In the genomic region with DNA sequence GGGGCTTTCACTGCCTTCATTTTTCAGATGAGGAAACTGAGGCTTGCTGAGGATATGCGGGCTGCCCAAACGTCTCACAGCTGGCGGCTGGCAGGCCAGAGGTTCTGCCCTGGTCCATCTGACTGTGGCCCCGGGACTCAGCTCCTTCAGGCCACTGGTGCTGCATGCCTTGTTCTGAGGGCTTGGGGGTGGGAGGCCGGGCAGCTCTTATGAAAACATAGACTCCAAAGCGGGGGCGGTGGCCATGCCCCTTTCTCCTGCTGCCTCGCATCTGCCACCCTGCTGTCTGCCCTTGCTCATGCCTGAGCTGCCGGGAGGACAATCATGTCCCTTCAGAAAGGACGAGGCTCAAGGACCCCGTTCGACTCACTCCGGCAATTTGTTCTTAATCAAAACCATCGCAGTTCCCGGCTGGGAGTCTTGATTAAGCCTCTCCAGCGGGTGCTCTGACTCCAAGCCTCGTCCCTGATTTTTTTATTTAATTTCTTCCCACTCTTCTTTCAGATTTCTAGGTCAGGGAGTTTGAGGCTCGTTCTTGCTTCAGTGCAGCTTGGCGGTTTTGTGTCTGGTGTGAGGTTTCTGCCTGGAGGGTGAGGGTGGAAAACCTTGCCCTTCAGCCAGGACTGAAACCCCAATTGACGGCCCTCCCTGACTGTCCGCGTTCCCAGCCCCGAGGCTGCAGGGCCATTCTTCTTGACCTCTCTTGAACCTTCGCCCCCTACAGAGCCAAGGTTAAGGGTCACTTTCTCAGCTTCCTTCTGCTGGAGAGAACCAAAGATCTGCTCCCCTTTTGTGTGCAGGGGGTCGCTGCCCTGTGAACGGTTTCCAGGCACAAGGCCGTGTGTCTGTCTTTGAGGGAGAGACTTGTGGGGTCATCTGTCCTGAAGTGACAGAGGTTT, we compare ENCODE assay signal across 17 cellular contexts.
"Had no signal": no experiment of that assay in that cellular context is flagged by ENCODE, and none has a peak within 500 bp of the region (broad histone marks: within the 10 kb centered on the region; RNA-seq: fewer than 3 reads in every experiment).

No MANE protein-coding gene starts in this region.

- H3K9me3 ChIP-seq: body of pancreas, testis had no signal

- H3K4me3 ChIP-seq: body of pancreas, gastroesophageal sphincter, lung, psoas muscle, testis had no signal

- H3K36me3 ChIP-seq: gastroesophageal sphincter had no signal

- H3K9me3 Mint-ChIP-seq: activated naive CD4-positive, alpha-beta T cell treated with anti-CD3 and anti-CD28 coated beads, Interleukin-2, amount 50 U/mL, for 24 hours; dendritic cell treated with granulocyte-macrophage colony-stimulating factor and Interleukin-4, amounts not matched to agents 40 ng/mL and 50 ng/mL, for 4 days had no signal

- H3K4me1 ChIP-seq: body of pancreas, gastroesophageal sphincter, psoas muscle, testis had no signal

- H3K4me1 Mint-ChIP-seq: naive B cell had no signal

- H3K4me3 Mint-ChIP-seq: activated naive CD4-positive, alpha-beta T cell treated with anti-CD3 and anti-CD28 coated beads, Interleukin-2, amount 50 U/mL, for 24 hours; activated T-helper 17 cell treated with anti-CD3 and anti-CD28 coated beads, Interleukin-2, amount 50 U/mL, for 72 hours; central memory CD8-positive, alpha-beta T cell; dendritic cell treated with granulocyte-macrophage colony-stimulating factor and Interleukin-4, amounts not matched to agents 40 ng/mL and 50 ng/mL, for 4 days; naive B cell; stimulated activated naive CD8-positive, alpha-beta T cell treated with anti-CD3 and anti-CD28 coated beads, Interleukin-15, Interleukin-2, amounts not matched to agents 100 ng/mL and 50 ng/mL, for 24 hours; T-helper 1 cell treated with Interleukin-12 subunit alpha and Interleukin-12 subunit beta and Interleukin-4 antibody, amounts not matched to agents 30 μg/mL and 1 μg/mL, for 36 hours had no signal

- H3K27me3 ChIP-seq: body of pancreas, testis had no signal

- H3K27ac ChIP-seq: body of pancreas, gastroesophageal sphincter, psoas muscle, testis had no signal

- DNase-seq: activated CD4-positive, alpha-beta T cell treated with anti-CD3 and anti-CD28 coated beads, Interleukin-2, amount 50 U/mL, for 48 hours; activated CD4-positive, CD25-positive, alpha-beta regulatory T cell; body of pancreas; naive B cell; stimulated activated CD4-positive, alpha-beta T cell treated with anti-CD3 and anti-CD28 coated beads, Interleukin-4, amount 100 ng/mL, for 1 hour; stimulated activated CD8-positive, alpha-beta memory T cell treated with anti-CD3 and anti-CD28 coated beads, Interleukin-4, amount 100 ng/mL, for 48 hours; testis had no signal

- H3K27ac Mint-ChIP-seq: activated naive CD4-positive, alpha-beta T cell treated with anti-CD3 and anti-CD28 coated beads, Interleukin-2, amount 50 U/mL, for 24 hours; activated T-helper 17 cell treated with anti-CD3 and anti-CD28 coated beads, Interleukin-2, amount 50 U/mL, for 72 hours; dendritic cell treated with granulocyte-macrophage colony-stimulating factor and Interleukin-4, amounts not matched to agents 40 ng/mL and 50 ng/mL, for 4 days; naive B cell; stimulated activated naive CD8-positive, alpha-beta T cell treated with anti-CD3 and anti-CD28 coated beads, Interleukin-15, Interleukin-2, amounts not matched to agents 100 ng/mL and 50 ng/mL, for 24 hours; T-helper 1 cell treated with Interleukin-12 subunit alpha and Interleukin-12 subunit beta and Interleukin-4 antibody, amounts not matched to agents 30 μg/mL and 1 μg/mL, for 36 hours had no signal

- ATAC-seq: activated T-helper 17 cell treated with anti-CD3 and anti-CD28 coated beads, Interleukin-2, amount 50 U/mL, for 72 hours; body of pancreas; gastroesophageal sphincter; psoas muscle; SK-N-SH treated with all-trans-retinoic acid at 6 μM for 48 hours had no signal

- H3K27me3 Mint-ChIP-seq: activated naive CD4-positive, alpha-beta T cell treated with anti-CD3 and anti-CD28 coated beads, Interleukin-2, amount 50 U/mL, for 24 hours; stimulated activated naive CD8-positive, alpha-beta T cell treated with anti-CD3 and anti-CD28 coated beads, Interleukin-15, Interleukin-2, amounts not matched to agents 100 ng/mL and 50 ng/mL, for 24 hours had no signal
